Comparison of ENCODE assay signal across 16 cellular contexts in genomic region chr11:1843796-1844195, GRCh38. TPM values are rescaled to one million over a fixed set of nuclear protein-coding genes. Genes with fewer than 3 reads are reported as not detected.
DNase-seq lines count a peak whose midpoint lies in the region; ATAC-seq and TF ChIP-seq lines count a peak whose summit lies in the region.
"Had no signal": no experiment of that assay in that cellular context is flagged by ENCODE, and none has a peak within 500 bp of the region (broad histone marks: within the 10 kb centered on the region; RNA-seq: fewer than 3 reads in every experiment).

No MANE protein-coding gene starts in this region.

- no peak overlapping the region for H2AFZ ChIP-seq in trophoblast cell (ENCODE audit: insufficient read depth, low read length, poor library complexity)
- H2AFZ ChIP-seq: hepatocyte had no signal

- no peaks in the 10 kb centered on the region for H3K79me2 ChIP-seq in trophoblast cell (ENCODE audit: control insufficient read depth, insufficient read depth, low read length, poor library complexity)
- H3K79me2 ChIP-seq: hepatocyte had no signal

- no peak overlapping the region for H3K14ac ChIP-seq in trophoblast cell (ENCODE audit: low read length)

- TF ChIP-seq POLR2A in esophagus squamous epithelium (IDR thresholded peaks at IDR 0.05) (no peak), ovary (IDR thresholded peaks at IDR 0.05) (no peak)

- intact Hi-C loops in esophagus squamous epithelium (cut with DNase I): loop anchor here (10.0 kb wide), 1 partner anchor 81 kb away; no protein-coding TSS in a partner anchor
- intact Hi-C loops in ovary (cut with DNase I): no loop called here

- no peak overlapping the region for H3K18ac ChIP-seq in trophoblast cell (ENCODE audit: low read length)

- no peak for TF ChIP-seq CTCF in RWPE2 (IDR thresholded peaks at IDR 0.05; ENCODE audit: poor library complexity, severe bottlenecking)
- TF ChIP-seq CTCF in esophagus squamous epithelium (IDR thresholded peaks at IDR 0.05): no peak
- no peak for TF ChIP-seq CTCF in ovary (IDR thresholded peaks at IDR 0.05)

- H3K4ac ChIP-seq in trophoblast cell (ENCODE audit: low read depth, low read length): no peak overlapping the region

- H3K9ac ChIP-seq in trophoblast cell (ENCODE audit: low read length): no peak overlapping the region
- H3K9ac ChIP-seq: KMS-11 had no signal

- H3K4me1 ChIP-seq in RWPE2 (ENCODE audit: insufficient read depth, poor library complexity, severe bottlenecking): peaks cover 12% of the 10 kb centered on the region
- H3K4me1 ChIP-seq in esophagus squamous epithelium: peaks cover 0 to 78% (median 13%) of the 10 kb centered on the region in 3 donors
- no peaks in the 10 kb centered on the region for H3K4me1 ChIP-seq in trophoblast cell (ENCODE audit: control insufficient read depth in 1 of 2, insufficient read depth in 2 of 2, low read length in 2 of 2)
- H3K4me1 ChIP-seq in ovary (ENCODE audit: insufficient read depth): peaks cover 15% of the 10 kb centered on the region

- H2BK12ac ChIP-seq in trophoblast cell (ENCODE audit: low read length): no peak overlapping the region

- H2AK5ac ChIP-seq in trophoblast cell (ENCODE audit: low read length): peak overlapping the region; percentile 40

- H3K79me1 ChIP-seq in trophoblast cell (ENCODE audit: low read length): no peaks in the 10 kb centered on the region

- no peaks in the 10 kb centered on the region for H3K27me3 ChIP-seq in RWPE2 (ENCODE audit: insufficient read depth, poor library complexity, severe bottlenecking)
- H3K27me3 ChIP-seq in esophagus squamous epithelium: no peaks in the 10 kb centered on the region
- H3K27me3 ChIP-seq in trophoblast cell (ENCODE audit: insufficient read depth, low read length): no peaks in the 10 kb centered on the region
- H3K27me3 ChIP-seq in ovary: no peaks in the 10 kb centered on the region
- H3K27me3 ChIP-seq: hepatocyte had no signal

- H3K27me3 Mint-ChIP-seq in activated CD8-positive, alpha-beta memory T cell treated with anti-CD3 and anti-CD28 coated beads, Interleukin-2, amount 10 ng/mL, durations not matched to agents 7 days and 5 days: no peaks in the 10 kb centered on the region

- no peak overlapping the region for H4K12ac ChIP-seq in trophoblast cell (ENCODE audit: low read depth, low read length)

- H3K23ac ChIP-seq in trophoblast cell (ENCODE audit: low read length): no peak overlapping the region

- H3K36me3 ChIP-seq in RWPE2 (ENCODE audit: low read depth): no peaks in the 10 kb centered on the region
- no peaks in the 10 kb centered on the region for H3K36me3 ChIP-seq in esophagus squamous epithelium
- H3K36me3 ChIP-seq in trophoblast cell (ENCODE audit: control insufficient read depth in 1 of 2, insufficient read depth in 2 of 2, low read length in 2 of 2): no peaks in the 10 kb centered on the region
- no peaks in the 10 kb centered on the region for H3K36me3 ChIP-seq in ovary

- no peak overlapping the region for H3K4me3 ChIP-seq in RWPE2 (ENCODE audit: severe bottlenecking)
- no peak overlapping the region for H3K4me3 ChIP-seq in esophagus squamous epithelium
- no peak overlapping the region for H3K4me3 ChIP-seq in trophoblast cell (ENCODE audit: low read depth, low read length)
- H3K4me3 ChIP-seq in ovary: no peak overlapping the region
- H3K4me3 ChIP-seq: hepatocyte had no signal

- no peak overlapping the region for H3K4me2 ChIP-seq in trophoblast cell (ENCODE audit: low read length)
- H3K4me2 ChIP-seq: hepatocyte, KMS-11 had no signal

- H3K4me1 Mint-ChIP-seq in activated CD8-positive, alpha-beta memory T cell treated with anti-CD3 and anti-CD28 coated beads, Interleukin-2, amount 10 ng/mL, durations not matched to agents 7 days and 5 days: peaks cover 44% of the 10 kb centered on the region

- H3K9me3 Mint-ChIP-seq in activated CD8-positive, alpha-beta memory T cell treated with anti-CD3 and anti-CD28 coated beads, Interleukin-2, amount 10 ng/mL, durations not matched to agents 7 days and 5 days (ENCODE audit: low read depth): no peaks in the 10 kb centered on the region
- H3K9me3 Mint-ChIP-seq: activated naive CD4-positive, alpha-beta T cell treated with anti-CD3 and anti-CD28 coated beads, Interleukin-2, amount 50 U/mL, for 72 hours had no signal

- no peak overlapping the region for H4K8ac ChIP-seq in trophoblast cell (ENCODE audit: low read depth, low read length)

- H4K91ac ChIP-seq in trophoblast cell (ENCODE audit: low read depth, low read length): peak overlapping the region; percentile 3

- H2BK5ac ChIP-seq in trophoblast cell (ENCODE audit: low read depth, low read length, poor library complexity): no peak overlapping the region

- 67 to 68% methylated on average over 3 to 6 of the region's 8 CpGs for WGBS in esophagus squamous epithelium, 2 donors
- WGBS in trophoblast cell (ENCODE audit: extremely low coverage, insufficient coverage, insufficient read length): no CpG with 5 or more reads among the region's 8 CpGs
- WGBS in ovary, 3 donors: 87 to 96% (median 95%) methylated on average over 8 of the region's 8 CpGs

- H3K36me3 Mint-ChIP-seq in activated CD8-positive, alpha-beta memory T cell treated with anti-CD3 and anti-CD28 coated beads, Interleukin-2, amount 10 ng/mL, durations not matched to agents 7 days and 5 days: no peaks in the 10 kb centered on the region
- H3K36me3 Mint-ChIP-seq: activated naive CD4-positive, alpha-beta T cell treated with anti-CD3 and anti-CD28 coated beads, Interleukin-2, amount 50 U/mL, for 72 hours had no signal

- no peak overlapping the region for H2BK120ac ChIP-seq in trophoblast cell (ENCODE audit: insufficient read depth, low read length, poor library complexity)

- H3K9me3 ChIP-seq in RWPE2 (ENCODE audit: severe bottlenecking): no peaks in the 10 kb centered on the region
- no peaks in the 10 kb centered on the region for H3K9me3 ChIP-seq in esophagus squamous epithelium
- H3K9me3 ChIP-seq in trophoblast cell (ENCODE audit: insufficient read depth, low read depth, low read length): no peaks in the 10 kb centered on the region
- no peaks in the 10 kb centered on the region for H3K9me3 ChIP-seq in ovary

- H3K4me3 Mint-ChIP-seq in activated CD8-positive, alpha-beta memory T cell treated with anti-CD3 and anti-CD28 coated beads, Interleukin-2, amount 10 ng/mL, durations not matched to agents 7 days and 5 days: no peak overlapping the region

- no peak for ATAC-seq in activated CD8-positive, alpha-beta memory T cell treated with anti-CD3 and anti-CD28 coated beads, Interleukin-2, amount 10 ng/mL, durations not matched to agents 7 days and 5 days
- ATAC-seq in RWPE2 (ENCODE audit: low read depth): no peak

- H3K27ac ChIP-seq in RWPE2 (ENCODE audit: poor library complexity, severe bottlenecking): peak overlapping the region; percentile 44
- H3K27ac ChIP-seq in esophagus squamous epithelium: peak overlapping the region in 3 of 4 donors; percentile 30 to 78 (median 33)
- no peak overlapping the region for H3K27ac ChIP-seq in trophoblast cell (ENCODE audit: low read depth, low read length)
- H3K27ac ChIP-seq in ovary: no peak overlapping the region
- H3K27ac ChIP-seq: KMS-11 had no signal

- peak overlapping the region; percentile 90 for H3K27ac Mint-ChIP-seq in activated CD8-positive, alpha-beta memory T cell treated with anti-CD3 and anti-CD28 coated beads, Interleukin-2, amount 10 ng/mL, durations not matched to agents 7 days and 5 days

- TF ChIP-seq EP300 in ovary (IDR thresholded peaks at IDR 0.05): no peak

- CTCF ChIA-PET in activated CD8-positive, alpha-beta memory T cell treated with anti-CD3 and anti-CD28 coated beads, Interleukin-2, amount 10 ng/mL, durations not matched to agents 7 days and 5 days (lab: Charles Lee): interaction anchor here (1.3 to 1.5 kb wide), 2 partner anchors 11 to 150 kb away, joined by 4 to 5 read pairs; no protein-coding TSS in a partner anchor

- no peak for DNase-seq in activated CD8-positive, alpha-beta memory T cell treated with anti-CD3 and anti-CD28 coated beads, Interleukin-2, amount 10 ng/mL, durations not matched to agents 7 days and 5 days
- DNase-seq in activated CD8-positive, alpha-beta memory T cell treated with anti-CD3 and anti-CD28 coated beads, Interleukin-2, amount 50 U/mL, for 48 hours: no peak
- DNase-seq in RWPE2 (ENCODE audit: low spot score) (no peak), esophagus squamous epithelium (lab: John Stamatoyannopoulos, UW) (no peak), trophoblast cell (no peak), NCI-H526 treated with DMSO at 0.1 percent for 48 hours (lab: John Stamatoyannopoulos, UW) (no peak), ovary (no peak)
- DNase-seq in activated effector memory CD4-positive, alpha-beta T cell treated with Interleukin-2 at 50 U/mL for 16 hours: no peak
- DNase-seq: NCI-H146, NCI-H510A had no signal

RNA-seq across cellular contexts. Expression of gene TNNI2, which starts 5.0 kb away (rescaled TPM):
- total RNA-seq in activated CD8-positive, alpha-beta memory T cell treated with anti-CD3 and anti-CD28 coated beads, Interleukin-2, amount 10 ng/mL, durations not matched to agents 7 days and 5 days: 1 to 10 TPM in 1 of 2 experiments, not detected in 1; 1.0 TPM
- total RNA-seq in esophagus squamous epithelium: 10 to 100 TPM in 3 of 4 donors, not detected in 1; 14.7 to 23.8 (median 15.0) TPM
- polyA plus RNA-seq in trophoblast cell (2013): 1.1 and 1.7 TPM in 2 replicates
- 1 to 10 TPM in 1 of 7 donors, under 1 TPM in 2, not detected in 4; 0.61 to 1.2 (median 0.70) TPM for total RNA-seq in ovary
- under 1 TPM in 1 of 2 donors, not detected in 1; 0.41 TPM for polyA plus RNA-seq in ovary
- total RNA-seq: activated naive CD4-positive, alpha-beta T cell treated with anti-CD3 and anti-CD28 coated beads, Interleukin-2, amount 50 U/mL, for 72 hours; cerebellum had no signal

RNA-seq across cellular contexts. Expression of gene SYT8, which starts 9.0 kb away (rescaled TPM):
- total RNA-seq in activated CD8-positive, alpha-beta memory T cell treated with anti-CD3 and anti-CD28 coated beads, Interleukin-2, amount 10 ng/mL, durations not matched to agents 7 days and 5 days: not detected
- 100 to 1,000 TPM in 1 of 4 donors, 10 to 100 TPM in 3; 28.7 to 110 (median 69.3) TPM for total RNA-seq in esophagus squamous epithelium
- 1.1 and 1.4 TPM in 2 replicates for polyA plus RNA-seq in trophoblast cell (2013)
- 1 to 10 TPM in 1 of 7 donors, under 1 TPM in 1, not detected in 5; 0.24 to 2.4 TPM for total RNA-seq in ovary
- not detected for polyA plus RNA-seq in ovary
- total RNA-seq: activated naive CD4-positive, alpha-beta T cell treated with anti-CD3 and anti-CD28 coated beads, Interleukin-2, amount 50 U/mL, for 72 hours; cerebellum had no signal

RNA-seq across cellular contexts. Expression of gene LSP1, which starts 9.1 kb away (rescaled TPM):
- 100 to 1,000 TPM; 574 to 702 TPM for total RNA-seq in activated CD8-positive, alpha-beta memory T cell treated with anti-CD3 and anti-CD28 coated beads, Interleukin-2, amount 10 ng/mL, durations not matched to agents 7 days and 5 days
- total RNA-seq in esophagus squamous epithelium (10 to 100 TPM; 23.3 to 75.9 (median 46.4) TPM), ovary (10 to 100 TPM in 3 of 7 donors, 1 to 10 TPM in 4; 3.5 to 14.8 (median 9.0) TPM)
- polyA plus RNA-seq in trophoblast cell (2013): 0.67 and 0.68 TPM in 2 replicates
- 10 to 100 TPM in 1 of 2 donors, 1 to 10 TPM in 1; 6.0 to 22.0 TPM for polyA plus RNA-seq in ovary

RNA-seq across cellular contexts. Expression of gene PRR33, which starts 47.9 kb away (rescaled TPM):
- total RNA-seq in activated CD8-positive, alpha-beta memory T cell treated with anti-CD3 and anti-CD28 coated beads, Interleukin-2, amount 10 ng/mL, durations not matched to agents 7 days and 5 days: not detected
- total RNA-seq in esophagus squamous epithelium: not detected
- not detected in 2 replicates for polyA plus RNA-seq in trophoblast cell (2013)
- total RNA-seq in ovary: not detected
- under 1 TPM in 1 of 2 donors, not detected in 1; 0.01 TPM for polyA plus RNA-seq in ovary
- total RNA-seq: cerebellum, hepatocyte, lower leg skin, osteocyte had no signal

Comparison
In these comparisons a context has a peak if more than half of its experiments do, and no peak if none do; other contexts are left out.
1. H3K27ac ChIP-seq: peak in RWPE2 (single experiment) and esophagus squamous epithelium (3 of 4); none in trophoblast cell (single experiment) and ovary (0 of 2).
2. RNA of gene SYT8, which starts 9.0 kb away (total RNA-seq): 28.7 to 110 TPM in esophagus squamous epithelium; 0.24 to 2.4 TPM in ovary and not detected in activated CD8-positive, alpha-beta memory T cell treated with anti-CD3 and anti-CD28 coated beads, Interleukin-2, amount 10 ng/mL, durations not matched to agents 7 days and 5 days; every median in the first group is over 4 times any median in the second.
3. RNA of gene LSP1, which starts 9.1 kb away (total RNA-seq): 574 to 702 TPM in activated CD8-positive, alpha-beta memory T cell treated with anti-CD3 and anti-CD28 coated beads, Interleukin-2, amount 10 ng/mL, durations not matched to agents 7 days and 5 days; 23.3 to 75.9 TPM in esophagus squamous epithelium and 3.5 to 14.8 TPM in ovary; every median in the first group is over 4 times any median in the second.